ENCODE assay signal across 8 cellular contexts in the genomic region with DNA sequence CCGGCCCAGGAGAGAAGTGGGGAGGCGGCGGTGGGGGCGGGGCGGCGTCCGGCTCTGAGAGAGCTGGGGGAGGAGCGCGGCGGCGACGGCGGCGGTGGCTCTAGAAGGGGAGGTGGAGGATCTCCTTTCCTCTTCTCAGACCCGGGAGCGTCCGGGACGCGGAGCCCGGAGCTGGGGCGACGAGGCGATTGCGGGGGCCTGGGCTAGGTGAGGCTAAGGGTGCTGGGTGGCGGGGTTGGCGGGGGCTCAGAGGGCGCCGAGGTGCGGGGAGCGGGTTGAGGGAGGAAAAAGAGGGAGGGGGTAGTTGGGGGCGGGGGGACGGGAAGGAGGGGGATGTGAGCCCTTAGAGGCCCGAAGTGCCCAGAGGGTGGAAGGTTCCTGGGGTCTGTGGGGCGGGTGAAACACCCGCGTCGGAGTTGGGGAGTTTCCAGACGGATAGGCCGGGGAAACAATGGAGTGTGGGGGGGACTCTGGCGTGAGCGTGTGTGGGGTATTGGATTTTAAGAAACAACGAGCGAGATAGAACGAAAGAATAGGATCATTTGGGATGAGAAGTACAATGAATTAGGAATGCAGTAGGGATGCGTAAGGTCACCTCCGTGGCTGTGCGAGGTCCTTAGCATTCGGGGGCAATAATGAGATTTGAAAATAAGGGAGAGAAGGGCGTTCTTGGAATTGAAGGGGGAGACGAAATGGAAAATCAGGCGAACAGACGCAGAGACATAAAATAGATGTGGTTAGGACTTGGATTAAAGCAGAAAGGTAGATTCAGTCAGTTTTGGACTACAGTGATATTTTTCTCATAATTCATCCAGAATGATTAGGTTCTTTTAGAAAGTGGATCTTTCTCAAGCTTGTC. TPM values are rescaled to one million over a fixed set of nuclear protein-coding genes. Genes with fewer than 3 reads are reported as not detected.
DNase-seq lines count a peak whose midpoint lies in the region; ATAC-seq and TF ChIP-seq lines count a peak whose summit lies in the region.

SPATS2 (plus strand) TSS at position 82 of the 859 bp plus-strand sequence. CDS start 93,551 bp downstream, outside the sequence.

- H3K4me2 ChIP-seq in SU-DHL-6 (ENCODE audit: low read depth, low read length, poor library complexity, severe bottlenecking): peak within 1 kb of the TSS; percentile 78

- POLR2A ChIA-PET in CD8-positive, alpha-beta T cell (lab: Charles Lee): interaction anchor here (0.9 to 2.0 kb wide), 10 partner anchors 9 to 374 kb away, joined by 3 to 11 read pairs (median 5); partner anchors contain the start of genes DNAJC22, TMBIM6 and TROAP

- H3K27me3 Mint-ChIP-seq in CD8-positive, alpha-beta T cell (ENCODE audit: low read depth): no peaks in the 10 kb centered on the region
- H3K27me3 Mint-ChIP-seq in natural killer cell treated with Interleukin-12 subunit alpha and Interleukin-12 subunit beta and Interleukin-15 and Interleukin-18, amount 100 ng/mL, for 72 hours: no peaks in the 10 kb centered on the region

- peaks cover 28% of the 10 kb centered on the region for H3F3A ChIP-seq in SU-DHL-6 (ENCODE audit: insufficient read depth)

- peaks cover 56% of the 10 kb centered on the region for H3K79me2 ChIP-seq in SU-DHL-6 (ENCODE audit: insufficient read depth, low read length)

- ATAC-seq in CD8-positive, alpha-beta T cell: no peak
- ATAC-seq in esophagus mucosa: no peak
- ATAC-seq in natural killer cell treated with Interleukin-12 subunit alpha and Interleukin-12 subunit beta and Interleukin-15 and Interleukin-18, amount 100 ng/mL, for 72 hours: no peak
- no peak for ATAC-seq in HG02938 (IDR thresholded peaks at IDR 0.05; ENCODE audit: unreplicated experiment)
- ATAC-seq in GM21723 (IDR thresholded peaks at IDR 0.05; ENCODE audit: unreplicated experiment): no peak

- H4K20me1 ChIP-seq in SU-DHL-6 (ENCODE audit: low read depth, low read length): no peaks in the 10 kb centered on the region

- peaks cover 16% of the 10 kb centered on the region for H3K4me1 ChIP-seq in CD8-positive, alpha-beta T cell (ENCODE audit: insufficient read depth, low read length)
- peaks cover 22% of the 10 kb centered on the region for H3K4me1 ChIP-seq in HAP-1

- peak within 1 kb of the TSS; percentile 91 for H3K27ac Mint-ChIP-seq in CD8-positive, alpha-beta T cell
- H3K27ac Mint-ChIP-seq in natural killer cell treated with Interleukin-12 subunit alpha and Interleukin-12 subunit beta and Interleukin-15 and Interleukin-18, amount 100 ng/mL, for 72 hours: peak within 1 kb of the TSS; percentile 69 to 73

- no peaks in the 10 kb centered on the region for H3K9me3 Mint-ChIP-seq in CD8-positive, alpha-beta T cell
- H3K9me3 Mint-ChIP-seq in natural killer cell treated with Interleukin-12 subunit alpha and Interleukin-12 subunit beta and Interleukin-15 and Interleukin-18, amount 100 ng/mL, for 72 hours: no peaks in the 10 kb centered on the region

- peaks cover 31% of the 10 kb centered on the region for H3K4me1 Mint-ChIP-seq in CD8-positive, alpha-beta T cell (ENCODE audit: low read depth)
- peaks cover 26% of the 10 kb centered on the region in 2 donors for H3K4me1 Mint-ChIP-seq in natural killer cell treated with Interleukin-12 subunit alpha and Interleukin-12 subunit beta and Interleukin-15 and Interleukin-18, amount 100 ng/mL, for 72 hours (ENCODE audit: low read depth in 2 of 2)

- no peak for TF ChIP-seq CTCF in CD8-positive, alpha-beta T cell (IDR thresholded peaks at IDR 0.05)
- TF ChIP-seq CTCF in SU-DHL-6 (IDR thresholded peaks at IDR 0.05; ENCODE audit: insufficient read depth, low read length, poor library complexity, severe bottlenecking): no peak

- in situ Hi-C loops in HAP-1 (cut with MboI; ENCODE audit: low sequenced_read_pairs): loop anchor here (5.0 kb wide), 1 partner anchor 140 kb away; no protein-coding TSS in a partner anchor

- peak within 1 kb of the TSS; percentile 94 for H3K9ac ChIP-seq in SU-DHL-6 (ENCODE audit: low read length)

- peak within 1 kb of the TSS; percentile 88 for H2AFZ ChIP-seq in SU-DHL-6 (ENCODE audit: low read depth, low read length, severe bottlenecking)

- H3K36me3 ChIP-seq in CD8-positive, alpha-beta T cell (ENCODE audit: insufficient read depth, low read length): no peaks in the 10 kb centered on the region
- no peaks in the 10 kb centered on the region for H3K36me3 ChIP-seq in HAP-1 (replicated peaks)
- H3K36me3 ChIP-seq in SU-DHL-6 (ENCODE audit: low read length): no peaks in the 10 kb centered on the region

- no peaks in the 10 kb centered on the region for H3K27me3 ChIP-seq in CD8-positive, alpha-beta T cell (ENCODE audit: insufficient read depth, low read length)
- H3K27me3 ChIP-seq in HAP-1 (ENCODE audit: low read depth) (no peaks in the 10 kb centered on the region), SU-DHL-6 (ENCODE audit: low read length) (no peaks in the 10 kb centered on the region)

- peak within 1 kb of the TSS; percentile 85 for H3K27ac ChIP-seq in CD8-positive, alpha-beta T cell (ENCODE audit: low read depth, low read length)
- peak within 1 kb of the TSS; percentile 89 for H3K27ac ChIP-seq in SU-DHL-6 (ENCODE audit: low read depth, low read length)

- no peak for DNase-seq in CD8-positive, alpha-beta T cell
- DNase-seq in HAP-1 (ENCODE audit: low spot score in 2 of 2) (peak; percentile 48 to 99), 8988T (no peak)
- no peak for DNase-seq in natural killer cell treated with Interleukin-12 subunit alpha and Interleukin-12 subunit beta and Interleukin-15 and Interleukin-18, amount 100 ng/mL, for 72 hours (ENCODE audit: low spot score)

- no peaks in the 10 kb centered on the region for H3K9me2 ChIP-seq in SU-DHL-6 (replicated peaks; ENCODE audit: insufficient read depth, low read length)

- peak within 1 kb of the TSS; percentile 100 for H3K4me3 ChIP-seq in CD8-positive, alpha-beta T cell (ENCODE audit: low read depth, low read length)
- peak within 1 kb of the TSS; percentile 81 for H3K4me3 ChIP-seq in HAP-1
- peak within 1 kb of the TSS; percentile 69 for H3K4me3 ChIP-seq in SU-DHL-6 (ENCODE audit: insufficient read depth, low read length, poor library complexity, severe bottlenecking)

- H3K9me3 ChIP-seq in CD8-positive, alpha-beta T cell (ENCODE audit: low read length): no peaks in the 10 kb centered on the region
- H3K9me3 ChIP-seq in HAP-1 (no peaks in the 10 kb centered on the region), SU-DHL-6 (ENCODE audit: insufficient read depth, low read length) (no peaks in the 10 kb centered on the region)

- intact Hi-C loops in CD8-positive, alpha-beta T cell (cut with DNase I, micrococcal nuclease): loop anchor here (1.0 to 10.0 kb wide), 6 partner anchors 172 to 457 kb away; partner anchors contain the start of genes PRPF40B (in 2 of the 2), FMNL3 (in 1 of the 2), KCNH3 (in 1 of the 2) and NCKAP5L (in 1 of the 2)

- peaks cover 2% of the 10 kb centered on the region for H3K36me3 Mint-ChIP-seq in CD8-positive, alpha-beta T cell
- H3K36me3 Mint-ChIP-seq in natural killer cell treated with Interleukin-12 subunit alpha and Interleukin-12 subunit beta and Interleukin-15 and Interleukin-18, amount 100 ng/mL, for 72 hours: no peaks in the 10 kb centered on the region

- H3K4me3 Mint-ChIP-seq in CD8-positive, alpha-beta T cell: peak within 1 kb of the TSS; percentile 96
- H3K4me3 Mint-ChIP-seq in natural killer cell treated with Interleukin-12 subunit alpha and Interleukin-12 subunit beta and Interleukin-15 and Interleukin-18, amount 100 ng/mL, for 72 hours: peak within 1 kb of the TSS; percentile 88

- CTCF ChIA-PET in CD8-positive, alpha-beta T cell (lab: Charles Lee): interaction anchor here (0.7 to 5.0 kb wide), 11 partner anchors 8 to 203 kb away, joined by 3 to 33 read pairs (median 5); no protein-coding TSS in a partner anchor

RNA-seq across cellular contexts. Expression of gene SPATS2, which starts in this region (rescaled TPM):
- 1 to 10 TPM; 5.6 to 7.2 TPM for total RNA-seq in CD8-positive, alpha-beta T cell
- total RNA-seq in esophagus mucosa: 12.4 TPM
- 10 to 100 TPM; 13.7 to 21.1 TPM for total RNA-seq in natural killer cell treated with Interleukin-12 subunit alpha and Interleukin-12 subunit beta and Interleukin-15 and Interleukin-18, amount 100 ng/mL, for 72 hours

Comparison
In these comparisons a context has a peak if more than half of its experiments do, and no peak if none do; other contexts are left out.
1. DNase-seq: peak in HAP-1 (2 of 2); none in CD8-positive, alpha-beta T cell (0 of 7), natural killer cell treated with Interleukin-12 subunit alpha and Interleukin-12 subunit beta and Interleukin-15 and Interleukin-18, amount 100 ng/mL, for 72 hours (single experiment) and 8988T (single experiment).
2. Peak in every context shown above with its lines, with median percentiles within 50 percentile points of each other: H3K4me3 ChIP-seq.